Comparison of ENCODE assay signal across 10 cellular contexts in genomic region chr13:46369506-46370268, GRCh38. TPM values are rescaled to one million over a fixed set of nuclear protein-coding genes. Genes with fewer than 3 reads are reported as not detected.
DNase-seq lines count a peak whose midpoint lies in the region; ATAC-seq and TF ChIP-seq lines count a peak whose summit lies in the region.
"Had no signal": no experiment of that assay in that cellular context is flagged by ENCODE, and none has a peak within 500 bp of the region (broad histone marks: within the 10 kb centered on the region; RNA-seq: fewer than 3 reads in every experiment).

No MANE protein-coding gene starts in this region.

- H3K4me1 ChIP-seq in vagina, result peaks cover 17% of the 10 kb centered on the region
- no peaks in the 10 kb centered on the region for H3K4me1 ChIP-seq in PC-3 (ENCODE audit: insufficient read depth, low read length)

- no peaks in the 10 kb centered on the region for H3K79me2 ChIP-seq in PC-3 (ENCODE audit: low read length)

- H3K4me3 ChIP-seq in vagina, result no peak overlapping the region
- no peak overlapping the region for H3K4me3 ChIP-seq in PC-3 (ENCODE audit: low read length)

- H3F3A ChIP-seq in PC-3 (ENCODE audit: low read length, unreplicated experiment), result no peaks in the 10 kb centered on the region

- BruUV-seq in PC-3 (replicated peaks; lab: Mats Ljungman, UMichigan), result no TSS peak

- no peak overlapping the region for H3K9ac ChIP-seq in PC-3 (ENCODE audit: low read length)

- H3K27ac ChIP-seq in vagina (peak overlapping the region; percentile 76), PC-3 (ENCODE audit: low read length) (no peak overlapping the region)

- no peaks in the 10 kb centered on the region for H3K36me3 ChIP-seq in vagina
- H3K36me3 ChIP-seq in PC-3 (ENCODE audit: low read depth, low read length), result no peaks in the 10 kb centered on the region

- CTCF ChIA-PET in PC-3 (lab: Charles Lee), result no interaction called here

- no peak for DNase-seq in left cardiac atrium
- no peak for DNase-seq in cardiac septum (ENCODE audit: low spot score)
- DNase-seq in fibroblast of the conjunctiva (ENCODE audit: low read depth), result peak; percentile 75
- no peak for DNase-seq in vagina (ENCODE audit: extremely low spot score in 2 of 2)
- no peak for DNase-seq in PC-3
- no peak for DNase-seq in left colon
- no peak for DNase-seq in stimulated activated naive CD4-positive, alpha-beta T cell treated with Interleukin-2 at 50 U/mL for 16 hours (lab: John Stamatoyannopoulos, UW)
- DNase-seq: Kasumi-1; stimulated activated naive CD8-positive, alpha-beta T cell treated with anti-CD3 and anti-CD28 coated beads, Interleukin-15, amount 100 ng/mL, for 72 hours had no signal

- H3K9me2 ChIP-seq in PC-3 (replicated peaks; ENCODE audit: low read length), result no peaks in the 10 kb centered on the region

- H4K20me1 ChIP-seq in PC-3 (ENCODE audit: low read length), result no peaks in the 10 kb centered on the region

- intact Hi-C loops in left cardiac atrium (cut with DNase I), result no loop called here
- intact Hi-C loops in cardiac septum (cut with DNase I), result no loop called here
- intact Hi-C loops in vagina (cut with DNase I), result no loop called here
- intact Hi-C loops in PC-3 (cut with micrococcal nuclease), result no loop called here
- intact Hi-C loops in left colon (cut with DNase I, micrococcal nuclease), result no loop called here

- H3K4me2 ChIP-seq in PC-3 (ENCODE audit: low read length), result no peak overlapping the region

- ATAC-seq in left cardiac atrium (peak; percentile 12 to 59), HG03469 (IDR thresholded peaks at IDR 0.05; ENCODE audit: unreplicated experiment) (peak; percentile 64), PC-3 (no peak), left colon (no peak)
- ATAC-seq: stimulated activated naive CD8-positive, alpha-beta T cell treated with anti-CD3 and anti-CD28 coated beads, Interleukin-15, amount 100 ng/mL, for 72 hours had no signal

- H3K27me3 ChIP-seq in vagina (no peaks in the 10 kb centered on the region), PC-3 (ENCODE audit: low read length) (no peaks in the 10 kb centered on the region)

- POLR2A ChIA-PET in PC-3 (lab: Charles Lee; ENCODE audit: unreplicated experiment), result interaction anchor here (0.6 kb wide), 1 partner anchor 1162 kb away, joined by 4 read pairs; no protein-coding TSS in a partner anchor

- TF ChIP-seq CTCF in vagina (IDR thresholded peaks at IDR 0.05) (no peak), PC-3 (conservative IDR thresholded peaks at IDR 0.05; ENCODE audit: low read depth, low read length) (no peak)

- H3K9me3 ChIP-seq in vagina (no peaks in the 10 kb centered on the region), PC-3 (ENCODE audit: low read length) (no peaks in the 10 kb centered on the region)

- TF ChIP-seq POLR2A in vagina (IDR thresholded peaks at IDR 0.05), result no peak

- no peak overlapping the region for H2AFZ ChIP-seq in PC-3 (ENCODE audit: low read length)

RNA-seq across cellular contexts. Expression of gene RUBCNL, which starts 17.4 kb away (rescaled TPM):
- total RNA-seq in left cardiac atrium (1 to 10 TPM in 1 of 2 donors, under 1 TPM in 1; 0.97 to 1.6 TPM), cardiac septum (1.9 TPM), vagina (1.7 TPM), PC-3 (2014; rRNA removed) (0.17 TPM in 1 of 2 replicates, not detected in the other), left colon (10 to 100 TPM; 14.9 to 28.4 TPM)

Comparison
In these comparisons a context has a peak if more than half of its experiments do, and no peak if none do; other contexts are left out.
1. ATAC-seq: peak in left cardiac atrium (2 of 2) and HG03469 (single experiment); none in PC-3 (single experiment) and left colon (single experiment).